ENCODE assay signal across 1 cellular context in genomic region chr9:6443661-6444060, GRCh38.
TF ChIP-seq lines count a peak whose summit lies in the region.

No MANE protein-coding gene starts in this region.

TF ChIP-seq in endothelial cell of umbilical vein, 7 proteins besides CTCF, POLR2A, EP300 and RAD21:
- TF ChIP-seq MAX (IDR thresholded peaks at IDR 0.05; ENCODE audit: insufficient read depth, insufficient read length) (no peak), EZH2 (IDR thresholded peaks at IDR 0.05; ENCODE audit: borderline replicate concordance, low read depth, low read length, severe bottlenecking) (no peak), MYC (IDR thresholded peaks at IDR 0.05; ENCODE audit: low read depth, low read length) (no peak), JUN (IDR thresholded peaks at IDR 0.05; ENCODE audit: borderline replicate concordance, insufficient read depth, insufficient read length, low read depth) (no peak), FOS (IDR thresholded peaks at IDR 0.05; ENCODE audit: borderline replicate concordance, insufficient read depth, low read length) (no peak), POLR2AphosphoS5 (IDR thresholded peaks at IDR 0.05; ENCODE audit: insufficient read depth, low read depth, low read length) (no peak), GATA2 (IDR thresholded peaks at IDR 0.05; ENCODE audit: insufficient read depth, insufficient read length, low read depth, low read length) (no peak)
